Comparison of ENCODE assay signal across 8 cellular contexts in genomic region chr22:46054878-46055158, GRCh38.
A peak's percentile ranks its signal among the peaks of the same experiment; 100 is the strongest.
DNase-seq lines count a peak whose midpoint lies in the region; ATAC-seq and TF ChIP-seq lines count a peak whose summit lies in the region.

No MANE protein-coding gene starts in this region.

- H3K4me1 Mint-ChIP-seq in memory B cell: peaks cover 32% of the 10 kb centered on the region

- no peaks in the 10 kb centered on the region for H3K27me3 Mint-ChIP-seq in memory B cell

- in situ Hi-C loops in astrocyte of the cerebellum (cut with HindIII; ENCODE audit: low sequenced_read_pairs): no loop called here

- H3K4me3 Mint-ChIP-seq in memory B cell: peak overlapping the region; percentile 90

- H3K9me3 Mint-ChIP-seq in memory B cell: no peaks in the 10 kb centered on the region

- H3K36me3 Mint-ChIP-seq in memory B cell: peaks cover 2% of the 10 kb centered on the region

- peaks cover 83% of the 10 kb centered on the region for H3K4me1 ChIP-seq in upper lobe of right lung

- no peaks in the 10 kb centered on the region for H3K9me3 ChIP-seq in upper lobe of right lung

- ATAC-seq in Right ventricle myocardium superior (ENCODE audit: poor library complexity) (no peak), memory B cell (ENCODE audit: low read depth) (no peak), upper lobe of right lung (no peak), HG03354 (IDR thresholded peaks at IDR 0.05; ENCODE audit: poor library complexity, severe bottlenecking, unreplicated experiment) (no peak)

- H3K4me3 ChIP-seq in astrocyte of the cerebellum (ENCODE audit: low read depth, low read length) (peak overlapping the region; percentile 44), upper lobe of right lung (peak overlapping the region; percentile 81)

- no peaks in the 10 kb centered on the region for H3K36me3 ChIP-seq in upper lobe of right lung

- DNase-seq in Right ventricle myocardium superior (peak; percentile 31), cardiac septum (ENCODE audit: low spot score) (no peak), astrocyte of the cerebellum (ENCODE audit: low read depth) (no peak), memory B cell (ENCODE audit: low spot score in 2 of 2) (no peak), upper lobe of right lung (peak; percentile 22), cerebellar cortex (ENCODE audit: low spot score) (no peak), amniotic stem cell (lab: John Stamatoyannopoulos, UW) (no peak)

- TF ChIP-seq CTCF in astrocyte of the cerebellum (IDR thresholded peaks at IDR 0.05; ENCODE audit: low read depth, low read length, missing control alignments) (no peak), upper lobe of right lung (IDR thresholded peaks at IDR 0.05) (no peak)

- intact Hi-C loops in Right ventricle myocardium superior (cut with DNase I) (no loop called here), cardiac septum (cut with DNase I) (loop anchor here (2.0 to 5.0 kb wide), 2 partner anchors 16 to 32 kb away; no protein-coding TSS in a partner anchor), upper lobe of right lung (cut with DNase I) (no loop called here)

- H3K27me3 ChIP-seq in upper lobe of right lung: no peaks in the 10 kb centered on the region

- H3K27ac ChIP-seq in upper lobe of right lung: peak overlapping the region; percentile 98

- H3K27ac Mint-ChIP-seq in memory B cell: peak overlapping the region; percentile 81

Comparison
In these comparisons a context has a peak if more than half of its experiments do, and no peak if none do; other contexts are left out.
1. DNase-seq: peak in Right ventricle myocardium superior (single experiment) and upper lobe of right lung (single experiment); none in cardiac septum (single experiment), astrocyte of the cerebellum (single experiment), memory B cell (0 of 2), cerebellar cortex (single experiment) and amniotic stem cell (single experiment).